8 cellular contexts compared by ENCODE assay signal in genomic region chr19:18117692-18118378, GRCh38. TPM values are rescaled to one million over a fixed set of nuclear protein-coding genes. Genes with fewer than 3 reads are reported as not detected.
DNase-seq lines count a peak whose midpoint lies in the region; ATAC-seq and TF ChIP-seq lines count a peak whose summit lies in the region.

No MANE protein-coding gene starts in this region.

- peak overlapping the region in 1 of 3 donors; percentile 37 for H3K27ac ChIP-seq in right lobe of liver

- H3K4me3 ChIP-seq in AG09309 (ENCODE audit: control insufficient read depth, low read depth, low read length) (peak overlapping the region; percentile 66), right lobe of liver (peak overlapping the region; percentile 62 to 74 (median 65))

- no peaks in the 10 kb centered on the region for H3K9me3 ChIP-seq in right lobe of liver

- no peak for TF ChIP-seq POLR2A in right lobe of liver (IDR thresholded peaks at IDR 0.05)

- DNase-seq in AG09309 (ENCODE audit: low read depth) (no peak), NCI-H69 (lab: John Stamatoyannopoulos, UW) (peak; percentile 95), dermis blood vessel endothelial cell (peak; percentile 93), right lobe of liver (peak; percentile 95 to 96 (median 96))
- DNase-seq in activated CD4-positive, alpha-beta T cell treated with anti-CD3 and anti-CD28 coated beads, Interleukin-2, amount 50 U/mL, for 24 hours (ENCODE audit: low read depth in 1 of 2, low spot score in 1 of 2): peak; percentile 87 to 95
- DNase-seq in stimulated activated CD4-positive, alpha-beta T cell treated with anti-CD3 and anti-CD28 coated beads, Interleukin-2, amount 100 ng/mL, for 48 hours: peak; percentile 95 to 98

- H3K36me3 ChIP-seq in right lobe of liver: peaks cover 0 to 5% (median 0%) of the 10 kb centered on the region in 4 donors

- intact Hi-C loops in right lobe of liver (cut with DNase I): no loop called here

- H3K4me1 ChIP-seq in right lobe of liver: peaks cover 0 to 13% (median 2%) of the 10 kb centered on the region in 4 donors

- WGBS in right lobe of liver (ENCODE audit: insufficient coverage, low coverage, low lambda C conversion rate, missing lambda C conversion rate): 0% methylated on average over 9 of the region's 86 CpGs

- TF ChIP-seq CTCF in AG09309 (IDR thresholded peaks at IDR 0.05; ENCODE audit: control insufficient read depth, insufficient read depth, low read depth, low read length, missing control alignments): no peak
- TF ChIP-seq CTCF in right lobe of liver (IDR thresholded peaks at IDR 0.05): no peak

- peak; percentile 85 for ATAC-seq in GM19035 (IDR thresholded peaks at IDR 0.05; ENCODE audit: unreplicated experiment)
- ATAC-seq in HG03439 (IDR thresholded peaks at IDR 0.05; ENCODE audit: unreplicated experiment): peak; percentile 79
- peak; percentile 88 to 98 (median 92) for ATAC-seq in right lobe of liver

- H3K27me3 ChIP-seq in right lobe of liver: no peaks in the 10 kb centered on the region

RNA-seq across cellular contexts. Expression of gene MAST3, which starts 20.3 kb away (rescaled TPM):
- 2.2 and 3.7 TPM in 2 replicates for total RNA-seq in dermis blood vessel endothelial cell
- total RNA-seq in right lobe of liver: 10 to 100 TPM in 3 of 6 experiments, 1 to 10 TPM in 3; 8.0 to 17.9 (median 10.0) TPM

RNA-seq across cellular contexts. Expression of gene IL12RB1, which starts 31.1 kb away (rescaled TPM):
- total RNA-seq in dermis blood vessel endothelial cell (0.34 and 0.74 TPM in 2 replicates), right lobe of liver (1 to 10 TPM in 1 of 6 experiments, under 1 TPM in 5; 0.25 to 2.0 (median 0.70) TPM)

RNA-seq across cellular contexts. Expression of gene PIK3R2, which starts 35.1 kb away (rescaled TPM):
- total RNA-seq in dermis blood vessel endothelial cell: 4.8 and 9.7 TPM in 2 replicates
- total RNA-seq in right lobe of liver: 10 to 100 TPM; 11.1 to 21.4 (median 14.6) TPM

RNA-seq across cellular contexts. Expression of gene IFI30, which starts 55.8 kb away (rescaled TPM):
- 8.0 and 8.5 TPM in 2 replicates for total RNA-seq in dermis blood vessel endothelial cell
- total RNA-seq in right lobe of liver: 100 to 1,000 TPM in 3 of 6 experiments, 10 to 100 TPM in 3; 54.0 to 205 (median 91.8) TPM
